In the genomic region with DNA sequence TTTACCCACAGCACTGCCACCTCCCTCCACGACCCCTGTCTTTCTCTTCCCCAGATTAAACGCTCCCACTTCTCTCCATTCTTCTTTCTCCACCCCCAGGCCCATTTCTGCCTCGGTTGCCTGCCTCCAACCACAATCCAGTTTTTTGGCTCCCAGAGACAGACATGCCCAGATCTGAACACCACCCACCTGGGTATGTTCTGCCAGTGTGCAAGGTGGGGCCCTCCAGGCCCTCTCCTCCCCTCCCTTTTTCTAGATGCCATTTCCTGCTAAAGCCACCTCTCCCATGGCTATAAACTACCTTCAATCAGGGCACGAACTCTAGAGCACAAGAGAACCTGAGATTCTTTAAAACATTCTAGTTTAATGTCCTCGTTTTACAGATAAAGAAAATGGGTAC, we compare ENCODE assay signal across 15 cellular contexts.
DNase-seq lines count a peak whose midpoint lies in the region; ATAC-seq and TF ChIP-seq lines count a peak whose summit lies in the region.
"Had no signal": no experiment of that assay in that cellular context is flagged by ENCODE, and none has a peak within 500 bp of the region (broad histone marks: within the 10 kb centered on the region; RNA-seq: fewer than 3 reads in every experiment).

No MANE protein-coding gene starts in this region.

- H4K91ac ChIP-seq in mesenchymal stem cell (ENCODE audit: low read length) = no peak overlapping the region

- BruUV-seq in MCF 10A (replicated peaks; lab: Mats Ljungman, UMichigan) = no TSS peak

- no peak for TF ChIP-seq EP300 in transverse colon (IDR thresholded peaks at IDR 0.05; ENCODE audit: low read depth)

- no peak overlapping the region for H3K23ac ChIP-seq in mesenchymal stem cell (ENCODE audit: low read length in 2 of 2)

- H3K27me3 Mint-ChIP-seq in MCF 10A (ENCODE audit: insufficient read depth, unreplicated experiment) = no peaks in the 10 kb centered on the region
- H3K27me3 Mint-ChIP-seq in activated T-helper 17 cell treated with anti-CD3 and anti-CD28 coated beads, Interleukin-2, amount 50 U/mL, for 72 hours = peaks cover 6% of the 10 kb centered on the region

- H2BK12ac ChIP-seq in mesenchymal stem cell (ENCODE audit: low read length in 2 of 2) = peak overlapping the region in 1 of 2 experiments; percentile 10

- H3K27ac Mint-ChIP-seq in MCF 10A (ENCODE audit: low read depth, unreplicated experiment) = no peak overlapping the region
- peak overlapping the region; percentile 50 for H3K27ac Mint-ChIP-seq in activated T-helper 17 cell treated with anti-CD3 and anti-CD28 coated beads, Interleukin-2, amount 50 U/mL, for 72 hours

- H3K4ac ChIP-seq in mesenchymal stem cell (ENCODE audit: low read depth in 1 of 2, low read length in 2 of 2) = peak overlapping the region in 1 of 2 experiments; percentile 61

- TF ChIP-seq POLR2A in breast epithelium (IDR thresholded peaks at IDR 0.05) = no peak
- TF ChIP-seq POLR2A in transverse colon (IDR thresholded peaks at IDR 0.05) = no peak

- H3K18ac ChIP-seq in mesenchymal stem cell (ENCODE audit: low read depth in 1 of 2, low read length in 2 of 2) = peak overlapping the region in 1 of 2 experiments; percentile 45

- H4K8ac ChIP-seq in mesenchymal stem cell (ENCODE audit: low read length) = peak overlapping the region; percentile 47

- WGBS in mesenchymal stem cell = 86% methylated on average over 5 of the region's 5 CpGs
- WGBS in transverse colon (ENCODE audit: low coverage in 1 of 2), 2 donors = 52 to 58% methylated on average over 4 to 5 of the region's 5 CpGs

- H3K14ac ChIP-seq in mesenchymal stem cell (ENCODE audit: low read length in 2 of 2) = no peak overlapping the region

- H3K9ac ChIP-seq in mesenchymal stem cell (ENCODE audit: low read length) = no peak overlapping the region

- DNase-seq in breast epithelium (ENCODE audit: low spot score in 2 of 2) (no peak), MCF 10A (ENCODE audit: unreplicated experiment) (no peak), mesenchymal stem cell (no peak), transverse colon (peak; percentile 53), NCI-H1436 treated with DMSO at 0.1 percent for 48 hours (lab: John Stamatoyannopoulos, UW) (no peak), iPS-NIHi11 (ENCODE audit: low spot score) (no peak)
- no peak for DNase-seq in effector CD4-positive, alpha-beta T cell
- DNase-seq: brain microvascular endothelial cell; effector memory CD4-positive, alpha-beta T cell; NCI-H1930; NCI-H524; pancreas; spleen had no signal

- no peaks in the 10 kb centered on the region for H3K36me3 Mint-ChIP-seq in MCF 10A (ENCODE audit: insufficient read depth, unreplicated experiment)
- peaks cover 8% of the 10 kb centered on the region for H3K36me3 Mint-ChIP-seq in activated T-helper 17 cell treated with anti-CD3 and anti-CD28 coated beads, Interleukin-2, amount 50 U/mL, for 72 hours (ENCODE audit: low read depth)

- H2BK15ac ChIP-seq in mesenchymal stem cell (ENCODE audit: low read depth, poor library complexity, severe bottlenecking) = no peak overlapping the region

- H3K4me2 ChIP-seq in mesenchymal stem cell (ENCODE audit: low read length, poor library complexity, severe bottlenecking) = no peak overlapping the region

- H2BK120ac ChIP-seq in mesenchymal stem cell (ENCODE audit: low read depth, low read length) = no peak overlapping the region

- no peak overlapping the region for H2BK5ac ChIP-seq in mesenchymal stem cell (ENCODE audit: low read depth, low read length, poor library complexity, severe bottlenecking)

- H3K27me3 ChIP-seq in breast epithelium (no peaks in the 10 kb centered on the region), mesenchymal stem cell (ENCODE audit: control insufficient read depth in 1 of 2, insufficient read depth in 1 of 2, low read length in 2 of 2) (no peaks in the 10 kb centered on the region), transverse colon (no peaks in the 10 kb centered on the region)
- H3K27me3 ChIP-seq: brain microvascular endothelial cell, pancreas, spleen had no signal

- no peak overlapping the region for H3K4me3 ChIP-seq in breast epithelium
- H3K4me3 ChIP-seq in mesenchymal stem cell (ENCODE audit: insufficient read depth in 1 of 2, low read depth in 1 of 2, low read length in 2 of 2) = no peak overlapping the region
- no peak overlapping the region for H3K4me3 ChIP-seq in transverse colon
- H3K4me3 ChIP-seq: pancreas, spleen had no signal

- TF ChIP-seq CTCF in breast epithelium (IDR thresholded peaks at IDR 0.05) (no peak), MCF 10A (IDR thresholded peaks at IDR 0.05; ENCODE audit: unreplicated experiment) (no peak), transverse colon (IDR thresholded peaks at IDR 0.05) (no peak)

- H3K4me3 Mint-ChIP-seq in MCF 10A (ENCODE audit: unreplicated experiment) = no peak overlapping the region
- peak overlapping the region; percentile 33 for H3K4me3 Mint-ChIP-seq in activated T-helper 17 cell treated with anti-CD3 and anti-CD28 coated beads, Interleukin-2, amount 50 U/mL, for 72 hours

- H3K9me3 ChIP-seq in breast epithelium (no peaks in the 10 kb centered on the region), mesenchymal stem cell (ENCODE audit: control insufficient read depth, low read length) (no peaks in the 10 kb centered on the region), transverse colon (no peaks in the 10 kb centered on the region)
- H3K9me3 ChIP-seq: pancreas, spleen had no signal

- peaks cover 0 to 6% of the 10 kb centered on the region in 2 donors for H3K4me1 ChIP-seq in breast epithelium
- peaks cover 32% of the 10 kb centered on the region for H3K4me1 ChIP-seq in mesenchymal stem cell (ENCODE audit: control insufficient read depth, insufficient read depth, low read depth, low read length)
- H3K4me1 ChIP-seq in transverse colon = peaks cover 10 to 38% (median 31%) of the 10 kb centered on the region in 4 donors

- H3K4me1 Mint-ChIP-seq in MCF 10A (ENCODE audit: insufficient read depth, unreplicated experiment) = peaks cover 23% of the 10 kb centered on the region
- peaks cover 40% of the 10 kb centered on the region for H3K4me1 Mint-ChIP-seq in activated T-helper 17 cell treated with anti-CD3 and anti-CD28 coated beads, Interleukin-2, amount 50 U/mL, for 72 hours

- ATAC-seq in activated T-helper 17 cell treated with anti-CD3 and anti-CD28 coated beads, Interleukin-2, amount 50 U/mL, for 72 hours (replicated peaks) = no peak
- ATAC-seq: pancreas, SK-N-SH treated with all-trans-retinoic acid at 6 μM for 48 hours had no signal

- intact Hi-C loops in breast epithelium (cut with DNase I; ENCODE audit: low total_unique reads) = no loop called here
- intact Hi-C loops in MCF 10A (cut with micrococcal nuclease) = no loop called here
- intact Hi-C loops in transverse colon (cut with DNase I; ENCODE audit: low total_unique reads) = loop anchor here (5.0 kb wide), 1 partner anchor 42 kb away; no protein-coding TSS in a partner anchor

- in situ Hi-C loops in transverse colon (cut with MboI; ENCODE audit: low pct_ligation_motif_present in 1 of 4, low pct_unique_long_range_greater_than_20kb in 1 of 4, low sequenced_read_pairs in 3 of 4) = no loop called here

- POLR2A ChIA-PET in MCF 10A (lab: Yijun Ruan, JAX) = no interaction called here

- H3K9me3 Mint-ChIP-seq in MCF 10A (ENCODE audit: unreplicated experiment) = no peaks in the 10 kb centered on the region
- H3K9me3 Mint-ChIP-seq in activated T-helper 17 cell treated with anti-CD3 and anti-CD28 coated beads, Interleukin-2, amount 50 U/mL, for 72 hours = no peaks in the 10 kb centered on the region

- no peak overlapping the region for H2AFZ ChIP-seq in mesenchymal stem cell (ENCODE audit: low read depth, low read length)

- CTCF ChIA-PET in MCF 10A (lab: Yijun Ruan, JAX) = interaction anchor here (1.2 kb wide), 1 partner anchor 52 kb away, joined by 4 read pairs; no protein-coding TSS in a partner anchor

- H3K79me1 ChIP-seq in mesenchymal stem cell (replicated peaks; ENCODE audit: low read length, poor library complexity, severe bottlenecking) = peaks cover 14% of the 10 kb centered on the region

- H2AK5ac ChIP-seq in mesenchymal stem cell (ENCODE audit: low read length, severe bottlenecking) = peak overlapping the region; percentile 93

- peak overlapping the region; percentile 5 to 60 for H3K27ac ChIP-seq in breast epithelium
- H3K27ac ChIP-seq in mesenchymal stem cell (ENCODE audit: low read length, poor library complexity, severe bottlenecking) = no peak overlapping the region
- H3K27ac ChIP-seq in transverse colon = peak overlapping the region; percentile 27 to 49 (median 28)
- H3K27ac ChIP-seq: brain microvascular endothelial cell, spleen had no signal

- H3K36me3 ChIP-seq in breast epithelium (no peaks in the 10 kb centered on the region), mesenchymal stem cell (ENCODE audit: control insufficient read depth in 1 of 2, insufficient read depth in 2 of 2, low read depth in 1 of 2, low read length in 2 of 2) (peaks cover 0 to 14% of the 10 kb centered on the region in 2 experiments), transverse colon (no peaks in the 10 kb centered on the region)
- H3K36me3 ChIP-seq: brain microvascular endothelial cell, pancreas, spleen had no signal
